ENCODE assay signal across 1 cellular context in the genomic region with DNA sequence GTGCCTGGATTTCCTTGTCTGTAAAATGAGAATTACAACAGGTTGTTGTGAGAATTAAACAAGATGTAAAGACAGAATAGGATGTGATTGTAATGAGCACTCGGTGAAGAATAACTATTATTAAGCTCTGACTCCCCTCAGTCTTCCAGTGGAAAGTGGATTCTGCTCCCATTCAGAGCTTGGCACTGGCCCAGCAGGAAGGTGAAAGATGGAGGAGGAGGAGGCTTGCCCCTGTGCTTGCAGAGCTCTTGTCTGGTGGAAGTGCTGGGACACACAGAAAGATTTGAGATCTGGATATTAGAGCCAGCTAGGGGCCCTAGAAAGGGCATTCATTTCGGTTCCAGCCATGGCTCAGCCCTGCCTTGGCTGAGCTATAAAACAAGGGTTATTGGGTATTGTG.
TF ChIP-seq lines count a peak whose summit lies in the region.

No MANE protein-coding gene starts in this region.

TF ChIP-seq in HCT116, 20 proteins besides CTCF, POLR2A, EP300 and RAD21 (continued from another document):
- TF ChIP-seq, protein P1, sequence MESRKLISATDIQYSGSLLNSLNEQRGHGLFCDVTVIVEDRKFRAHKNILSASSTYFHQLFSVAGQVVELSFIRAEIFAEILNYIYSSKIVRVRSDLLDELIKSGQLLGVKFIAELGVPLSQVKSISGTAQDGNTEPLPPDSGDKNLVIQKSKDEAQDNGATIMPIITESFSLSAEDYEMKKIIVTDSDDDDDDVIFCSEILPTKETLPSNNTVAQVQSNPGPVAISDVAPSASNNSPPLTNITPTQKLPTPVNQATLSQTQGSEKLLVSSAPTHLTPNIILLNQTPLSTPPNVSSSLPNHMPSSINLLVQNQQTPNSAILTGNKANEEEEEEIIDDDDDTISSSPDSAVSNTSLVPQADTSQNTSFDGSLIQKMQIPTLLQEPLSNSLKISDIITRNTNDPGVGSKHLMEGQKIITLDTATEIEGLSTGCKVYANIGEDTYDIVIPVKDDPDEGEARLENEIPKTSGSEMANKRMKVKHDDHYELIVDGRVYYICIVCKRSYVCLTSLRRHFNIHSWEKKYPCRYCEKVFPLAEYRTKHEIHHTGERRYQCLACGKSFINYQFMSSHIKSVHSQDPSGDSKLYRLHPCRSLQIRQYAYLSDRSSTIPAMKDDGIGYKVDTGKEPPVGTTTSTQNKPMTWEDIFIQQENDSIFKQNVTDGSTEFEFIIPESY (IDR thresholded peaks at IDR 0.05; ENCODE audit: extremely low read depth, insufficient replicate concordance, low read length), result no peak
- no peak for TF ChIP-seq MAX (IDR thresholded peaks at IDR 0.05)
- no peak for TF ChIP-seq CBX3 (IDR thresholded peaks at IDR 0.05; ENCODE audit: low read depth)
